19 cellular contexts compared by ENCODE assay signal in the genomic region with DNA sequence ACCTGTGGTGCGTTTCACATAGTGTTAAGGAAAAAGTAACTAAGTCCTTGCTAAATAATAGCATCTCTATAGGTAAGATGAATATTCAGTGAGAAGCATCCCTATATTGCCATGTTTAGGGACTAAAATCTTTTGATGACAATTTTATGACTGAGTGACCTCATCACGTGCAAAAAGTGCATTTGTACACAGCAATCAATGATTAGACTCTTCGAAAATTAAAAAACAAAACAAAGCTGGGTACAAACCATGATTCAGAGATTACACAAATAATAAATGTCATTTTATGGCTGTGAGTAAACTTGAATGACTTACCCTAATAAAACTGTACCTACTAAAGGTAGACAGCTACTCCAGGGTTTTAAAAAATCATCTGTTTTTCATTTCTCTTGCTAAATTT.
DNase-seq lines count a peak whose midpoint lies in the region; ATAC-seq and TF ChIP-seq lines count a peak whose summit lies in the region.
"Had no signal": no experiment of that assay in that cellular context is flagged by ENCODE, and none has a peak within 500 bp of the region (broad histone marks: within the 10 kb centered on the region; RNA-seq: fewer than 3 reads in every experiment).

No MANE protein-coding gene starts in this region.

- H3K27me3 Mint-ChIP-seq in activated T-cell treated with anti-CD3 and anti-CD28 coated beads, Interleukin-2, amount 50 U/mL, for 72 hours (ENCODE audit: low read depth) = no peaks in the 10 kb centered on the region
- H3K27me3 Mint-ChIP-seq in stimulated activated naive B cell treated with anti-CD40 and anti-IgM and Interleukin-4, amounts not matched to agents 10 μg/mL and 1 μg/mL and 100 μg/mL, for 72 hours = no peaks in the 10 kb centered on the region
- H3K27me3 Mint-ChIP-seq: T-helper 17 cell had no signal

- H3K4me3 ChIP-seq in Peyer's patch (no peak overlapping the region), fibroblast of villous mesenchyme (ENCODE audit: low read depth, low read length) (no peak overlapping the region)

- ATAC-seq in activated T-cell treated with anti-CD3 and anti-CD28 coated beads, Interleukin-2, amount 50 U/mL, for 72 hours (replicated peaks in 1 of 2) = no peak
- no peak for ATAC-seq in stimulated activated naive B cell treated with anti-CD40 and anti-IgM and Interleukin-4, amounts not matched to agents 10 μg/mL and 1 μg/mL and 100 μg/mL, for 72 hours (replicated peaks)
- no peak for ATAC-seq in HG02798 (IDR thresholded peaks at IDR 0.05; ENCODE audit: poor library complexity, unreplicated experiment)
- no peak for ATAC-seq in left lobe of liver
- ATAC-seq: T-helper 17 cell had no signal

- no peaks in the 10 kb centered on the region for H3K9me3 ChIP-seq in Peyer's patch

- H3K9me3 Mint-ChIP-seq in activated T-cell treated with anti-CD3 and anti-CD28 coated beads, Interleukin-2, amount 50 U/mL, for 72 hours = no peaks in the 10 kb centered on the region
- peaks cover 0 to 2% of the 10 kb centered on the region in 2 donors for H3K9me3 Mint-ChIP-seq in stimulated activated naive B cell treated with anti-CD40 and anti-IgM and Interleukin-4, amounts not matched to agents 10 μg/mL and 1 μg/mL and 100 μg/mL, for 72 hours
- H3K9me3 Mint-ChIP-seq: CD14-positive monocyte had no signal

- no peaks in the 10 kb centered on the region for H3K27me3 ChIP-seq in Peyer's patch

- peaks cover 0 to 38% (median 11%) of the 10 kb centered on the region in 4 donors for H3K4me1 ChIP-seq in Peyer's patch

- H3K27ac Mint-ChIP-seq in activated T-cell treated with anti-CD3 and anti-CD28 coated beads, Interleukin-2, amount 50 U/mL, for 72 hours = peak overlapping the region; percentile 14
- H3K27ac Mint-ChIP-seq in stimulated activated naive B cell treated with anti-CD40 and anti-IgM and Interleukin-4, amounts not matched to agents 10 μg/mL and 1 μg/mL and 100 μg/mL, for 72 hours = peak overlapping the region; percentile 81
- H3K27ac Mint-ChIP-seq: T-helper 17 cell had no signal

- H3K36me3 Mint-ChIP-seq in activated T-cell treated with anti-CD3 and anti-CD28 coated beads, Interleukin-2, amount 50 U/mL, for 72 hours (ENCODE audit: insufficient read depth in 2 of 2) = peaks cover 3 to 7% of the 10 kb centered on the region in 2 donors
- peaks cover 34 to 54% of the 10 kb centered on the region in 2 donors for H3K36me3 Mint-ChIP-seq in stimulated activated naive B cell treated with anti-CD40 and anti-IgM and Interleukin-4, amounts not matched to agents 10 μg/mL and 1 μg/mL and 100 μg/mL, for 72 hours

- no peak for TF ChIP-seq CTCF in Peyer's patch (IDR thresholded peaks at IDR 0.05)
- no peak for TF ChIP-seq CTCF in fibroblast of villous mesenchyme (IDR thresholded peaks at IDR 0.05; ENCODE audit: insufficient read depth, low read depth, low read length)

- DNase-seq in activated T-cell treated with anti-CD3 and anti-CD28 coated beads, Interleukin-2, amount 50 U/mL, for 72 hours = no peak
- DNase-seq in activated T-cell treated with anti-CD3 and anti-CD28 coated beads, Interleukin-2, amount 50 U/mL, for 1 hour = no peak
- DNase-seq in Peyer's patch = no peak
- peak; percentile 25 for DNase-seq in fibroblast of villous mesenchyme (ENCODE audit: low read depth)
- no peak for DNase-seq in stimulated activated naive B cell treated with anti-CD40 and anti-IgM and Interleukin-4, amounts not matched to agents 10 μg/mL and 1 μg/mL and 100 μg/mL, for 72 hours
- no peak for DNase-seq in left lobe of liver (ENCODE audit: low spot score)
- no peak for DNase-seq in GM19238 (ENCODE audit: insufficient read length, low spot score)
- DNase-seq: activated CD8-positive, alpha-beta memory T cell treated with anti-CD3 and anti-CD28 coated beads, Interleukin-2, amount 50 U/mL, for 4 hours; cortex of kidney; DMS53; H7; hippocampal formation; kidney; NCI-H1694; NCI-H748 treated with DMSO at 0.1 percent for 48 hours; nephron progenitor cell; T-helper 17 cell had no signal

- H3K4me3 Mint-ChIP-seq in activated T-cell treated with anti-CD3 and anti-CD28 coated beads, Interleukin-2, amount 50 U/mL, for 72 hours = peak overlapping the region in 1 of 2 donors; percentile 63
- peak overlapping the region; percentile 37 to 54 for H3K4me3 Mint-ChIP-seq in stimulated activated naive B cell treated with anti-CD40 and anti-IgM and Interleukin-4, amounts not matched to agents 10 μg/mL and 1 μg/mL and 100 μg/mL, for 72 hours
- H3K4me3 Mint-ChIP-seq: CD14-positive monocyte, nephron progenitor cell had no signal

- no peak for TF ChIP-seq POLR2A in Peyer's patch (IDR thresholded peaks at IDR 0.05)

- H3K4me1 Mint-ChIP-seq in activated T-cell treated with anti-CD3 and anti-CD28 coated beads, Interleukin-2, amount 50 U/mL, for 72 hours (ENCODE audit: low read depth) = peaks cover 94% of the 10 kb centered on the region
- H3K4me1 Mint-ChIP-seq in stimulated activated naive B cell treated with anti-CD40 and anti-IgM and Interleukin-4, amounts not matched to agents 10 μg/mL and 1 μg/mL and 100 μg/mL, for 72 hours = peaks cover 68 to 91% of the 10 kb centered on the region in 2 donors

- peak overlapping the region in 3 of 4 donors; percentile 13 to 20 (median 14) for H3K27ac ChIP-seq in Peyer's patch

- no peaks in the 10 kb centered on the region for H3K36me3 ChIP-seq in Peyer's patch
